Comparison of ENCODE assay signal across 8 cellular contexts in the genomic region with DNA sequence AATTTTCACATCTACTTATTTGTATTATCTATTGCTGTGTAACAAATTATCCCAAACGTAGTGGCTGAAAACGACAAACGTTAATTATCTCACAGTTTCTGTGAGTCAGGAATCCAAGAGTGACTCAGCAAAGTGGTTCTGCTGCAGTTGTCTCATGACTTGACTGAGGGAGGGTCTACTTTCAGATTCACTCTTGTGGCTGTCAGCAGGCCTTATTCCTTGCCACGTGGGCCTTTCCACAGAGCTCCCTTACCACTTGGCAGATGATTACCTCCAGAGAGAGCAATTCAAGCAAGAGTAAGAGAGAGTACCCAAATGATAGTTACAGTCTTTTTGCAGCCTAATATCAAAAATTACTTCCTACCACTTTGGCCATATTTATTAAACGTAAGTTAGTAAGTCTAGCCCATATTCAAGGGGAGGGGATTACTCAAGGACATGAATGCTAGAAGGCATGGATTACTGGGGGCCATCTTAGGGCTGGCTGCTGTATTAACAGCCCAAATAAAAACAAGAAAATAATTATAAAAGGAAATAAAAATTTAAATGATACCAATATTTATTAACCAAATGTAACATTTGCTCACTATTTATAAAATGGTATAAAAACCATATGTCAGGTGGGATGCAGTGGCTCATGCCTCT. TPM values are rescaled to one million over a fixed set of nuclear protein-coding genes. Genes with fewer than 3 reads are reported as not detected.
DNase-seq lines count a peak whose midpoint lies in the region; ATAC-seq and TF ChIP-seq lines count a peak whose summit lies in the region.

No MANE protein-coding gene starts in this region.

- H3K27ac ChIP-seq in cardiac muscle cell (peak overlapping the region; percentile 27), esophagus squamous epithelium (no peak overlapping the region)

- no peak for ATAC-seq in Right ventricle myocardium superior (ENCODE audit: poor library complexity)
- ATAC-seq in HG03097 (IDR thresholded peaks at IDR 0.05; ENCODE audit: low FRiP score, unreplicated experiment) = peak; percentile 80

- TF ChIP-seq CTCF in cardiac muscle cell (IDR thresholded peaks at IDR 0.05; ENCODE audit: low read depth, low read length) = no peak
- TF ChIP-seq CTCF in esophagus squamous epithelium (IDR thresholded peaks at IDR 0.05) = no peak

- no peak for TF ChIP-seq POLR2A in esophagus squamous epithelium (IDR thresholded peaks at IDR 0.05)

- H3K36me3 ChIP-seq in cardiac muscle cell = no peaks in the 10 kb centered on the region
- H3K36me3 ChIP-seq in esophagus squamous epithelium = peaks cover 0 to 24% (median 0%) of the 10 kb centered on the region in 3 donors

- H3K9me3 ChIP-seq in cardiac muscle cell (ENCODE audit: low read depth) = no peaks in the 10 kb centered on the region
- H3K9me3 ChIP-seq in esophagus squamous epithelium = no peaks in the 10 kb centered on the region

- 56 to 69% methylated on average over 4 to 5 of the region's 5 CpGs for WGBS in esophagus squamous epithelium, 2 donors

- H3K27me3 ChIP-seq in cardiac muscle cell = no peaks in the 10 kb centered on the region
- H3K27me3 ChIP-seq in esophagus squamous epithelium = no peaks in the 10 kb centered on the region

- H3K4me3 ChIP-seq in cardiac muscle cell (no peak overlapping the region), esophagus squamous epithelium (no peak overlapping the region)

- intact Hi-C loops in Right ventricle myocardium superior (cut with DNase I) (no loop called here), esophagus squamous epithelium (cut with DNase I) (no loop called here)

- DNase-seq in cardiac muscle cell (ENCODE audit: low read depth in 1 of 2, low spot score in 1 of 2) (peak; percentile 80 to 86), Right ventricle myocardium superior (no peak), UCSD-AML1 (lab: John Stamatoyannopoulos, UW; ENCODE audit: unreplicated experiment) (peak; percentile 23), iPS DF 4.7 (ENCODE audit: extremely low read depth, low spot score) (peak; percentile 5), DMS79 (lab: John Stamatoyannopoulos, UW) (no peak), esophagus squamous epithelium (lab: John Stamatoyannopoulos, UW) (no peak), amniotic stem cell (lab: John Stamatoyannopoulos, UW) (no peak)

- H3K4me1 ChIP-seq in cardiac muscle cell (ENCODE audit: low read depth) (peaks cover 3% of the 10 kb centered on the region), esophagus squamous epithelium (no peaks in the 10 kb centered on the region)

RNA-seq across cellular contexts. Expression of a gene that starts 48.7 kb away (rescaled TPM):
- total RNA-seq in cardiac muscle cell = 9.4 and 16.0 TPM in 2 replicates
- polyA plus RNA-seq in cardiac muscle cell = 12.0 and 13.7 TPM in 2 replicates
- total RNA-seq in Right ventricle myocardium superior = 16.2 TPM
- 10 to 100 TPM; 22.7 to 31.2 (median 28.1) TPM for total RNA-seq in esophagus squamous epithelium

RNA-seq across cellular contexts. Expression of a gene that starts 53.9 kb away (rescaled TPM):
- total RNA-seq in cardiac muscle cell (12.6 and 16.2 TPM in 2 replicates), Right ventricle myocardium superior (5.9 TPM), esophagus squamous epithelium (10 to 100 TPM in 1 of 4 donors, 1 to 10 TPM in 3; 2.4 to 11.6 (median 3.7) TPM)
- 8.6 and 16.2 TPM in 2 replicates for polyA plus RNA-seq in cardiac muscle cell

RNA-seq across cellular contexts. Expression of a gene that starts 54.5 kb away (rescaled TPM):
- total RNA-seq in cardiac muscle cell (24.0 and 37.4 TPM in 2 replicates), Right ventricle myocardium superior (51.1 TPM), esophagus squamous epithelium (10 to 100 TPM; 22.0 to 52.4 (median 30.7) TPM)
- 76.3 and 103 TPM in 2 replicates for polyA plus RNA-seq in cardiac muscle cell

Comparison
In these comparisons a context has a peak if more than half of its experiments do, and no peak if none do; other contexts are left out.
1. DNase-seq: peak in cardiac muscle cell (2 of 2), UCSD-AML1 (single experiment) and iPS DF 4.7 (single experiment); none in Right ventricle myocardium superior (single experiment), DMS79 (single experiment), esophagus squamous epithelium (single experiment) and amniotic stem cell (single experiment).